Comparison of ENCODE assay signal across 7 cellular contexts in genomic region chr7:130069978-130070899, GRCh38. TPM values are rescaled to one million over a fixed set of nuclear protein-coding genes. Genes with fewer than 3 reads are reported as not detected.
A peak's percentile ranks its signal among the peaks of the same experiment; 100 is the strongest.
DNase-seq lines count a peak whose midpoint lies in the region; ATAC-seq lines count a peak whose summit lies in the region.

Gene KLHDC10, plus strand, starts transcription at chr7:130070534. Its CDS starts 110 bp downstream, at chr7:130070644.

- ATAC-seq in GM18508 (IDR thresholded peaks at IDR 0.05; ENCODE audit: insufficient read depth, unreplicated experiment) (peak; percentile 74), HG03025 (IDR thresholded peaks at IDR 0.05; ENCODE audit: low FRiP score, unreplicated experiment) (peak; percentile 90)

- DNase-seq in NCI-H2081 (lab: John Stamatoyannopoulos, UW) (peak; percentile 99 to 100), T1000 (lab: John Stamatoyannopoulos, UW) (peak; percentile 90), astrocyte of the hippocampus (ENCODE audit: low read depth, low spot score) (peak; percentile 99), hepatic stellate cell (ENCODE audit: low spot score) (peak; percentile 99), renal cortical epithelial cell (ENCODE audit: low read depth) (peak; percentile 97)

RNA-seq across cellular contexts. Expression of gene KLHDC10, which starts in this region (rescaled TPM):
- total RNA-seq in renal cortical epithelial cell: 26.4 and 48.8 TPM in 2 replicates

Comparison
In these comparisons a context has a peak if more than half of its experiments do, and no peak if none do; other contexts are left out.
1. Peak in every context shown above with its lines: DNase-seq and ATAC-seq.